ENCODE assay signal across 9 cellular contexts in genomic region chr7:18843979-18844378, GRCh38.
"Had no signal": no experiment of that assay in that cellular context is flagged by ENCODE, and none has a peak within 500 bp of the region (broad histone marks: within the 10 kb centered on the region; RNA-seq: fewer than 3 reads in every experiment).

No MANE protein-coding gene starts in this region.

- H3K4me3 ChIP-seq: GM23338, HAP-1 had no signal

- H3K27ac ChIP-seq: HL-60 had no signal

- DNase-seq: H7, HFFc6 had no signal

- H3K4me3 Mint-ChIP-seq: GM23338, HFFc6, IgD-negative memory B cell had no signal

- H3K27me3 Mint-ChIP-seq: IgD-negative memory B cell had no signal

- FAIRE-seq: H1, HepG2 had no signal

- H3K9me3 ChIP-seq: HAP-1 had no signal

- H3K36me3 ChIP-seq: HAP-1 had no signal

- H3K9me3 Mint-ChIP-seq: GM23338, HFFc6 had no signal

- H3K27ac Mint-ChIP-seq: GM23338, HFFc6, IgD-negative memory B cell had no signal

- ATAC-seq: GM23338, HCT116, HepG2 had no signal
